9 cellular contexts compared by ENCODE assay signal in genomic region chr18:21851327-21851961, GRCh38.
DNase-seq lines count a peak whose midpoint lies in the region; ATAC-seq, FAIRE-seq and TF ChIP-seq lines count a peak whose summit lies in the region.
"Had no signal": no experiment of that assay in that cellular context is flagged by ENCODE, and none has a peak within 500 bp of the region (broad histone marks: within the 10 kb centered on the region; RNA-seq: fewer than 3 reads in every experiment).

No MANE protein-coding gene starts in this region.

- TF ChIP-seq EP300 in A549 (IDR thresholded peaks at IDR 0.05) = no peak

- FAIRE-seq in A549 (lab: Jason Lieb, UNC) (no peak), TTC549 (lab: Jason Lieb, UNC) (peak; percentile 77)

- no peak overlapping the region for H3K27ac ChIP-seq in A549

- POLR2A ChIA-PET in A549 (lab: Yijun Ruan, JAX) = no interaction called here

- no peak overlapping the region for H3K27ac Mint-ChIP-seq in activated T-helper 17 cell treated with anti-CD3 and anti-CD28 coated beads, Interleukin-2, amount 50 U/mL, for 72 hours
- H3K27ac Mint-ChIP-seq in activated naive CD4-positive, alpha-beta T cell treated with anti-CD3 and anti-CD28 coated beads, Interleukin-2, amount 10 ng/mL, durations not matched to agents 7 days and 5 days = no peak overlapping the region

- H3K4me2 ChIP-seq in A549 = no peak overlapping the region

- H3K9me3 ChIP-seq in A549 = no peaks in the 10 kb centered on the region

- no peak for ATAC-seq in A549
- ATAC-seq in activated T-helper 17 cell treated with anti-CD3 and anti-CD28 coated beads, Interleukin-2, amount 50 U/mL, for 72 hours (replicated peaks) = no peak

- peak in 1 of 2 experiments; percentile 13 for DNase-seq in A549 (ENCODE audit: low read depth in 1 of 2, low spot score in 1 of 2)
- no peak for DNase-seq in GM13976 (ENCODE audit: low spot score)
- DNase-seq in iPS-NIHi7 (ENCODE audit: extremely low spot score) = peak; percentile 17
- DNase-seq in activated T-cell treated with anti-CD3 and anti-CD28 coated beads, Interleukin-2, amount 50 U/mL, for 48 hours = no peak
- no peak for DNase-seq in SW480 (ENCODE audit: low spot score)
- no peak for DNase-seq in activated naive CD4-positive, alpha-beta T cell treated with anti-CD3 and anti-CD28 coated beads, Interleukin-2, amount 10 ng/mL, durations not matched to agents 7 days and 5 days
- DNase-seq: T-helper 9 cell had no signal

- H3K4me3 ChIP-seq in A549 = no peak overlapping the region

- CTCF ChIA-PET in A549 (lab: Yijun Ruan, JAX) = interaction anchor here (0.7 kb wide), 1 partner anchor 317 kb away, joined by 3 read pairs; no protein-coding TSS in a partner anchor
- CTCF ChIA-PET in activated naive CD4-positive, alpha-beta T cell treated with anti-CD3 and anti-CD28 coated beads, Interleukin-2, amount 10 ng/mL, durations not matched to agents 7 days and 5 days (lab: Charles Lee) = interaction anchor here (3.4 kb wide), 1 partner anchor 363 kb away, joined by 14 read pairs; no protein-coding TSS in a partner anchor

- in situ Hi-C loops in GM13976 (cut with MboI; ENCODE audit: low sequenced_read_pairs, unreplicated experiment) = no loop called here

- no peaks in the 10 kb centered on the region for H3K9me3 Mint-ChIP-seq in activated T-helper 17 cell treated with anti-CD3 and anti-CD28 coated beads, Interleukin-2, amount 50 U/mL, for 72 hours
- no peaks in the 10 kb centered on the region for H3K9me3 Mint-ChIP-seq in activated naive CD4-positive, alpha-beta T cell treated with anti-CD3 and anti-CD28 coated beads, Interleukin-2, amount 10 ng/mL, durations not matched to agents 7 days and 5 days

- no peaks in the 10 kb centered on the region for H3K27me3 Mint-ChIP-seq in activated T-helper 17 cell treated with anti-CD3 and anti-CD28 coated beads, Interleukin-2, amount 50 U/mL, for 72 hours
- H3K27me3 Mint-ChIP-seq in activated naive CD4-positive, alpha-beta T cell treated with anti-CD3 and anti-CD28 coated beads, Interleukin-2, amount 10 ng/mL, durations not matched to agents 7 days and 5 days = no peaks in the 10 kb centered on the region

- H3K4me1 ChIP-seq in A549 = no peaks in the 10 kb centered on the region

- TF ChIP-seq RAD21 in A549 (conservative IDR thresholded peaks at IDR 0.05 in 1 of 2, IDR thresholded peaks at IDR 0.05 in 1 of 2) = peak in 1 of 2 experiments; percentile 50; a peak in 4 of 5 replicates

- TF ChIP-seq POLR2A in A549 (IDR thresholded peaks at IDR 0.05; ENCODE audit: low read length) = no peak

- 65% methylated on average over 5 of the region's 5 CpGs for WGBS in A549 (ENCODE audit: missing lambda C conversion rate)

- TF ChIP-seq CTCF in A549 (IDR thresholded peaks at IDR 0.05) (peak; percentile 50), GM13976 (IDR thresholded peaks at IDR 0.05; ENCODE audit: borderline replicate concordance, control extremely low read depth, extremely low read depth, insufficient read depth, missing control alignments) (peak; percentile 24)

- peaks cover 6% of the 10 kb centered on the region for H3K4me1 Mint-ChIP-seq in activated T-helper 17 cell treated with anti-CD3 and anti-CD28 coated beads, Interleukin-2, amount 50 U/mL, for 72 hours
- peaks cover 15% of the 10 kb centered on the region for H3K4me1 Mint-ChIP-seq in activated naive CD4-positive, alpha-beta T cell treated with anti-CD3 and anti-CD28 coated beads, Interleukin-2, amount 10 ng/mL, durations not matched to agents 7 days and 5 days

- H3K4me3 Mint-ChIP-seq in activated T-helper 17 cell treated with anti-CD3 and anti-CD28 coated beads, Interleukin-2, amount 50 U/mL, for 72 hours = no peak overlapping the region
- H3K4me3 Mint-ChIP-seq in activated naive CD4-positive, alpha-beta T cell treated with anti-CD3 and anti-CD28 coated beads, Interleukin-2, amount 10 ng/mL, durations not matched to agents 7 days and 5 days = no peak overlapping the region

- peaks cover 77% of the 10 kb centered on the region for H3K36me3 Mint-ChIP-seq in activated T-helper 17 cell treated with anti-CD3 and anti-CD28 coated beads, Interleukin-2, amount 50 U/mL, for 72 hours (ENCODE audit: low read depth)
- peaks cover 7% of the 10 kb centered on the region for H3K36me3 Mint-ChIP-seq in activated naive CD4-positive, alpha-beta T cell treated with anti-CD3 and anti-CD28 coated beads, Interleukin-2, amount 10 ng/mL, durations not matched to agents 7 days and 5 days

TF ChIP-seq in A549, 52 proteins besides CTCF, POLR2A, EP300 and RAD21:
- TF ChIP-seq HMGXB4 (CRISPR knock-in tag; IDR thresholded peaks at IDR 0.05; ENCODE audit: borderline replicate concordance) (no peak), HEYL (CRISPR knock-in tag; IDR thresholded peaks at IDR 0.05) (no peak), JUNB (IDR thresholded peaks at IDR 0.05) (no peak), NR3C1 (IDR thresholded peaks at IDR 0.05) (no peak), RNF2 (IDR thresholded peaks at IDR 0.05; ENCODE audit: borderline replicate concordance, low read depth) (no peak), NPAS2 (CRISPR knock-in tag; IDR thresholded peaks at IDR 0.05; ENCODE audit: borderline replicate concordance) (no peak), SMC3 (IDR thresholded peaks at IDR 0.05) (0 out of 3 replicates have a peak, but pooled peaks have one; percentile 19), KDM5A (IDR thresholded peaks at IDR 0.05) (no peak)
